In the genomic region with DNA sequence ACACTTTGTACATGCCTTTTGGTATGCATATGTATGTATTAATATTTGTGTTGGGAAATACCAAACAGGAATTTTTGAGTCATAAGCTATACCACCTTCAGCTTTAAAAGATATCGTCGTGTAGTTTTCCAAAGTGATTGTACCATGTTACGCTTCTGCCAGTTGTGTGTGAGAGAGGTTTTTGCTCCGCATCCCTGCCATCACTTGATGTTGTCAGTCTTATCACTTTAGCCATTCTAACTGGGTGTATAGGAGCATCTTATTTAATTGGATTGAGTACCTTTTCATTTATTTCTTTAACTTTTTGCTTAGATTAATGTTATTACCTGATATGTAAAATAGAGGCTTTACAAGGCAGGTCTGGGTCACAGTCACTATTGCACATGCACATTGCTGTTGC, we compare ENCODE assay signal across 18 cellular contexts. TPM values are rescaled to one million over a fixed set of nuclear protein-coding genes. Genes with fewer than 3 reads are reported as not detected.
DNase-seq lines count a peak whose midpoint lies in the region; ATAC-seq and TF ChIP-seq lines count a peak whose summit lies in the region.
"Had no signal": no experiment of that assay in that cellular context is flagged by ENCODE, and none has a peak within 500 bp of the region (broad histone marks: within the 10 kb centered on the region; RNA-seq: fewer than 3 reads in every experiment).

No MANE protein-coding gene starts in this region.

- intact Hi-C loops in heart right ventricle (cut with DNase I) (loop anchor here in 7 of 10 donors (5.0 to 10.0 kb wide), 6 partner anchors 66 to 166 kb away; partner anchors contain the start of genes NUP42 (in 3 of the 7) and GPNMB (in 2 of the 7)), right cardiac atrium (cut with DNase I) (loop anchor here (5.0 to 10.0 kb wide), 2 partner anchors 66 to 73 kb away; partner anchors contain the start of gene NUP42 (in 3 of the 4)), OCI-LY7 (cut with micrococcal nuclease; ENCODE audit: unreplicated experiment) (loop anchor here (10.0 kb wide), 1 partner anchor 436 kb away; no protein-coding TSS in a partner anchor)
- intact Hi-C loops in naive thymus-derived CD4-positive, alpha-beta T cell (cut with micrococcal nuclease), result loop anchor here (5.0 kb wide), 3 partner anchors 363 to 1162 kb away; partner anchors contain the start of genes CCDC126 (in 1 of the 2), CDCA7L (in 1 of the 2) and IGF2BP3 (in 1 of the 2)

- H3K4me3 ChIP-seq in heart right ventricle (peak overlapping the region in 7 of 10 donors; percentile 67 to 98 (median 89)), right cardiac atrium (ENCODE audit: low read length) (no peak overlapping the region), OCI-LY7 (ENCODE audit: low read depth, low read length, poor library complexity, severe bottlenecking) (no peak overlapping the region)
- no peak overlapping the region for H3K4me3 ChIP-seq in naive thymus-derived CD4-positive, alpha-beta T cell (ENCODE audit: low read length)
- H3K4me3 ChIP-seq: Peyer's patch, SK-N-MC had no signal

- 54 to 71% methylated on average over 4 of the region's 4 CpGs for whole genome bisulfite sequencing in heart right ventricle, 2 donors
- 92% methylated on average over 4 of the region's 4 CpGs for WGBS in right cardiac atrium

- peaks cover 29% of the 10 kb centered on the region for H3K79me2 ChIP-seq in OCI-LY7 (ENCODE audit: insufficient read depth, low read depth, low read length)

- H3K27ac ChIP-seq in heart right ventricle, result peak overlapping the region in 2 of 10 donors; percentile 92 to 95
- H3K27ac ChIP-seq in right cardiac atrium (ENCODE audit: low read length), result no peak overlapping the region
- no peak overlapping the region for H3K27ac ChIP-seq in OCI-LY7 (ENCODE audit: low read depth, low read length, poor library complexity, severe bottlenecking)
- H3K27ac ChIP-seq in naive thymus-derived CD4-positive, alpha-beta T cell (ENCODE audit: low read depth, low read length), result no peak overlapping the region
- H3K27ac ChIP-seq: HL-60, Peyer's patch, SK-N-MC had no signal

- 0 out of 2 replicates have a peak overlapping the region, but pooled peaks have one; percentile 91 for H3K4me2 ChIP-seq in OCI-LY7 (ENCODE audit: low read length)

- no peaks in the 10 kb centered on the region for H4K20me1 ChIP-seq in OCI-LY7 (ENCODE audit: insufficient read depth, low read length)

- H3K27me3 ChIP-seq in heart right ventricle, result no peaks in the 10 kb centered on the region
- H3K27me3 ChIP-seq in right cardiac atrium (ENCODE audit: control insufficient read depth, insufficient read depth), result no peaks in the 10 kb centered on the region
- H3K27me3 ChIP-seq in naive thymus-derived CD4-positive, alpha-beta T cell (ENCODE audit: control insufficient read depth in 2 of 2, insufficient read depth in 2 of 2, low read length in 2 of 2), result no peaks in the 10 kb centered on the region
- H3K27me3 ChIP-seq: Peyer's patch had no signal

- H3K27ac Mint-ChIP-seq in naive thymus-derived CD4-positive, alpha-beta T cell, result no peak overlapping the region
- peak overlapping the region; percentile 46 for H3K27ac Mint-ChIP-seq in type B pancreatic cell
- H3K27ac Mint-ChIP-seq in activated CD4-positive, alpha-beta T cell treated with anti-CD3 and anti-CD28 coated beads, Interleukin-2, amount 10 ng/mL, durations not matched to agents 7 days and 5 days, result no peak overlapping the region
- H3K27ac Mint-ChIP-seq: B cell; CD8-positive, alpha-beta T cell had no signal

- ATAC-seq in heart right ventricle (no peak), right cardiac atrium (no peak), GM21447 (IDR thresholded peaks at IDR 0.05; ENCODE audit: unreplicated experiment) (no peak)
- ATAC-seq in naive thymus-derived CD4-positive, alpha-beta T cell, result no peak
- ATAC-seq: CD8-positive, alpha-beta T cell had no signal

- H3K4me3 Mint-ChIP-seq in naive thymus-derived CD4-positive, alpha-beta T cell, result peak overlapping the region in 6 of 10 donors; percentile 0 to 94 (median 38)
- peak overlapping the region; percentile 99 for H3K4me3 Mint-ChIP-seq in type B pancreatic cell
- H3K4me3 Mint-ChIP-seq in activated CD4-positive, alpha-beta T cell treated with anti-CD3 and anti-CD28 coated beads, Interleukin-2, amount 10 ng/mL, durations not matched to agents 7 days and 5 days, result no peak overlapping the region
- H3K4me3 Mint-ChIP-seq: B cell had no signal

- BruUV-seq in OCI-LY7 (replicated peaks; lab: Mats Ljungman, UMichigan), result no TSS peak

- CTCF ChIA-PET in OCI-LY7 (lab: Charles Lee; ENCODE audit: unreplicated experiment), result interaction anchor here (1.2 kb wide), 1 partner anchor 24 kb away, joined by 4 read pairs; no protein-coding TSS in a partner anchor
- CTCF ChIA-PET in naive thymus-derived CD4-positive, alpha-beta T cell (lab: Charles Lee), result no interaction called here
- CTCF ChIA-PET in activated CD4-positive, alpha-beta T cell treated with anti-CD3 and anti-CD28 coated beads, Interleukin-2, amount 10 ng/mL, durations not matched to agents 7 days and 5 days (lab: Charles Lee), result interaction anchor here (0.9 to 1.4 kb wide), 2 partner anchors 9 to 12 kb away, joined by 3 read pairs; no protein-coding TSS in a partner anchor

- POLR2A ChIA-PET in OCI-LY7 (lab: Charles Lee), result interaction anchor here (1.1 kb wide), 1 partner anchor 15 kb away, joined by 4 read pairs; no protein-coding TSS in a partner anchor
- POLR2A ChIA-PET in naive thymus-derived CD4-positive, alpha-beta T cell (lab: Charles Lee), result no interaction called here
- POLR2A ChIA-PET in activated CD4-positive, alpha-beta T cell treated with anti-CD3 and anti-CD28 coated beads, Interleukin-2, amount 10 ng/mL, durations not matched to agents 7 days and 5 days (lab: Charles Lee), result no interaction called here

- no peaks in the 10 kb centered on the region for H3K9me3 ChIP-seq in heart right ventricle
- H3K9me3 ChIP-seq in right cardiac atrium (ENCODE audit: control insufficient read depth, low read length), result no peaks in the 10 kb centered on the region
- no peaks in the 10 kb centered on the region for H3K9me3 ChIP-seq in OCI-LY7 (ENCODE audit: low read length)
- H3K9me3 ChIP-seq in naive thymus-derived CD4-positive, alpha-beta T cell (ENCODE audit: control insufficient read depth in 2 of 3, low read length in 3 of 3), result no peaks in the 10 kb centered on the region
- H3K9me3 ChIP-seq: Peyer's patch had no signal

- no peaks in the 10 kb centered on the region for H3K9me3 Mint-ChIP-seq in naive thymus-derived CD4-positive, alpha-beta T cell
- no peaks in the 10 kb centered on the region for H3K9me3 Mint-ChIP-seq in type B pancreatic cell
- H3K9me3 Mint-ChIP-seq in activated CD4-positive, alpha-beta T cell treated with anti-CD3 and anti-CD28 coated beads, Interleukin-2, amount 10 ng/mL, durations not matched to agents 7 days and 5 days, result no peaks in the 10 kb centered on the region
- H3K9me3 Mint-ChIP-seq: CD8-positive, alpha-beta T cell had no signal

- DNase-seq in heart right ventricle (no peak), right cardiac atrium (no peak), OCI-LY7 (ENCODE audit: low spot score) (no peak), type B pancreatic cell (ENCODE audit: extremely low spot score, unreplicated experiment) (no peak), ureter (ENCODE audit: low spot score) (no peak)
- DNase-seq in naive thymus-derived CD4-positive, alpha-beta T cell, result no peak
- DNase-seq in activated CD4-positive, alpha-beta T cell treated with anti-CD3 and anti-CD28 coated beads, Interleukin-2, amount 10 ng/mL, durations not matched to agents 7 days and 5 days, result no peak
- DNase-seq: Calu3; CD8-positive, alpha-beta T cell; DMS53; H7; NCI-H1105; NCI-H1694 treated with DMSO at 0.1 percent for 48 hours; Peyer's patch had no signal

- H3K4me1 Mint-ChIP-seq in naive thymus-derived CD4-positive, alpha-beta T cell, result peaks cover 35 to 80% (median 65%) of the 10 kb centered on the region in 7 donors
- peaks cover 26% of the 10 kb centered on the region for H3K4me1 Mint-ChIP-seq in type B pancreatic cell (ENCODE audit: unreplicated experiment)
- peaks cover 29% of the 10 kb centered on the region for H3K4me1 Mint-ChIP-seq in activated CD4-positive, alpha-beta T cell treated with anti-CD3 and anti-CD28 coated beads, Interleukin-2, amount 10 ng/mL, durations not matched to agents 7 days and 5 days

- H3K27me3 Mint-ChIP-seq in naive thymus-derived CD4-positive, alpha-beta T cell, result no peaks in the 10 kb centered on the region
- no peaks in the 10 kb centered on the region for H3K27me3 Mint-ChIP-seq in type B pancreatic cell
- no peaks in the 10 kb centered on the region for H3K27me3 Mint-ChIP-seq in activated CD4-positive, alpha-beta T cell treated with anti-CD3 and anti-CD28 coated beads, Interleukin-2, amount 10 ng/mL, durations not matched to agents 7 days and 5 days
- H3K27me3 Mint-ChIP-seq: B cell had no signal

- no peak overlapping the region for H2AFZ ChIP-seq in OCI-LY7 (ENCODE audit: low read length)

- H3K9me2 ChIP-seq in OCI-LY7 (ENCODE audit: insufficient read depth, low read length), result no peaks in the 10 kb centered on the region

- H3K36me3 Mint-ChIP-seq in naive thymus-derived CD4-positive, alpha-beta T cell, result peaks cover 0 to 9% (median 0%) of the 10 kb centered on the region in 5 donors
- H3K36me3 Mint-ChIP-seq in type B pancreatic cell, result peaks cover 6% of the 10 kb centered on the region
- H3K36me3 Mint-ChIP-seq in activated CD4-positive, alpha-beta T cell treated with anti-CD3 and anti-CD28 coated beads, Interleukin-2, amount 10 ng/mL, durations not matched to agents 7 days and 5 days (ENCODE audit: low read depth), result peaks cover 3% of the 10 kb centered on the region

- H3K4me1 ChIP-seq in heart right ventricle (peaks cover 0 to 69% (median 36%) of the 10 kb centered on the region in 9 donors), right cardiac atrium (ENCODE audit: control insufficient read depth, insufficient read depth, low read length) (peaks cover 5% of the 10 kb centered on the region), OCI-LY7 (ENCODE audit: insufficient read depth, low read length, poor library complexity, severe bottlenecking) (peaks cover 22% of the 10 kb centered on the region)
- H3K4me1 ChIP-seq in naive thymus-derived CD4-positive, alpha-beta T cell (ENCODE audit: control insufficient read depth in 2 of 2, insufficient read depth in 2 of 2, low read length in 2 of 2), result peaks cover 4 to 18% of the 10 kb centered on the region in 2 donors

- no peaks in the 10 kb centered on the region for H3K36me3 ChIP-seq in heart right ventricle
- H3K36me3 ChIP-seq in OCI-LY7 (ENCODE audit: insufficient read depth, low read length), result no peaks in the 10 kb centered on the region; the same call in 1 of the 2 replicates
- H3K36me3 ChIP-seq in naive thymus-derived CD4-positive, alpha-beta T cell (ENCODE audit: control insufficient read depth in 2 of 3, insufficient read depth in 3 of 3, low read length in 3 of 3), result peaks cover 0 to 6% (median 0%) of the 10 kb centered on the region in 3 experiments
- H3K36me3 ChIP-seq: Peyer's patch had no signal

- TF ChIP-seq CTCF in heart right ventricle (IDR thresholded peaks at IDR 0.05) (no peak), OCI-LY7 (conservative IDR thresholded peaks at IDR 0.05; ENCODE audit: low read length) (no peak), type B pancreatic cell (conservative IDR thresholded peaks at IDR 0.05) (no peak)

RNA-seq across cellular contexts. Expression of gene KLHL7, which starts 3.4 kb away (rescaled TPM):
- total RNA-seq in heart right ventricle (100 to 1,000 TPM in 9 of 10 donors, 10 to 100 TPM in 1; 86.3 to 159 (median 146) TPM), right cardiac atrium (100 to 1,000 TPM in 1 of 4 donors, 10 to 100 TPM in 3; 68.8 to 106 (median 83.2) TPM), OCI-LY7 (2022) (30.2 and 35.2 TPM in 2 replicates), type B pancreatic cell (ENCODE audit: low replicate concordance) (34.0 and 44.3 TPM in 2 replicates), ureter (16.6 TPM)
- polyA plus RNA-seq in heart right ventricle (10 to 100 TPM; 27.1 to 55.2 TPM), right cardiac atrium (61.7 TPM)
- 24.4 and 25.8 TPM in 2 replicates for total RNA-seq in OCI-LY7 (2014; rRNA removed; shearing (Covaris generic))
- 10 to 100 TPM; 16.9 to 22.9 (median 22.7) TPM for total RNA-seq in naive thymus-derived CD4-positive, alpha-beta T cell
- polyA plus RNA-seq in naive thymus-derived CD4-positive, alpha-beta T cell, result 10 to 100 TPM; 23.4 to 30.3 TPM
- total RNA-seq in activated CD4-positive, alpha-beta T cell treated with anti-CD3 and anti-CD28 coated beads, Interleukin-2, amount 10 ng/mL, durations not matched to agents 7 days and 5 days, result 10 to 100 TPM; 16.5 to 16.7 TPM

Comparison
In these comparisons a context has a peak if more than half of its experiments do, and no peak if none do; other contexts are left out.
1. H3K4me3 ChIP-seq: peak in heart right ventricle (7 of 10); none in right cardiac atrium (single experiment), OCI-LY7 (single experiment) and naive thymus-derived CD4-positive, alpha-beta T cell (single experiment).